1 cellular context compared by ENCODE assay signal in genomic region chr13:20181180-20181579, GRCh38.
TF ChIP-seq lines count a peak whose summit lies in the region.

No MANE protein-coding gene starts in this region.

TF ChIP-seq in HepG2, 621 proteins besides CTCF, POLR2A, EP300 and RAD21:
- TF ChIP-seq BCL6 (CRISPR knock-in tag; IDR thresholded peaks at IDR 0.05) (no peak), ZNF775 (CRISPR knock-in tag; IDR thresholded peaks at IDR 0.05; ENCODE audit: borderline replicate concordance) (no peak), ZNF577 (CRISPR knock-in tag; IDR thresholded peaks at IDR 0.05; ENCODE audit: borderline replicate concordance, low read depth) (no peak), MXD4 (CRISPR knock-in tag; IDR thresholded peaks at IDR 0.05) (no peak), SALL2 (CRISPR knock-in tag; IDR thresholded peaks at IDR 0.05) (no peak), ZNF766 (CRISPR knock-in tag; IDR thresholded peaks at IDR 0.05; ENCODE audit: borderline replicate concordance) (no peak), PHB2 (IDR thresholded peaks at IDR 0.05; ENCODE audit: partially characterized antibody) (no peak), ZBTB25 (CRISPR knock-in tag; IDR thresholded peaks at IDR 0.05) (no peak), ZNF326 (CRISPR knock-in tag; IDR thresholded peaks at IDR 0.05; ENCODE audit: borderline replicate concordance) (no peak), ZNF451 (CRISPR knock-in tag; IDR thresholded peaks at IDR 0.05) (no peak), GABPA (IDR thresholded peaks at IDR 0.05; ENCODE audit: low read depth, low read length) (no peak), GABPA (CRISPR knock-in tag; IDR thresholded peaks at IDR 0.05; ENCODE audit: low read depth) (no peak), GATAD1 (CRISPR knock-in tag; IDR thresholded peaks at IDR 0.05) (no peak), NR1H2 (CRISPR knock-in tag; IDR thresholded peaks at IDR 0.05; ENCODE audit: borderline replicate concordance, low read depth) (no peak)
TF ChIP-seq in HepG2: peak in this region for 0.
